ENCODE assay signal across 1 cellular context in genomic region chr19:344625-345319, GRCh38.
TF ChIP-seq lines count a peak whose summit lies in the region.

TSS of gene MIER2 (minus strand) at chr19:344796. CDS start at chr19:344782, 14 bp downstream.

TF ChIP-seq in K562, 482 proteins besides CTCF, POLR2A, EP300 and RAD21 (continued from another document and continues in another):
- TF ChIP-seq MGA (IDR thresholded peaks at IDR 0.05): peak; percentile 95
- no peak for TF ChIP-seq ZNF143 (CRISPR knock-in tag; IDR thresholded peaks at IDR 0.05)
- no peak for TF ChIP-seq HNRNPH1 (optimal IDR thresholded peaks at IDR 0.05; ENCODE audit: low read depth, low read length)
- no peak for TF ChIP-seq SMARCB1 (IDR thresholded peaks at IDR 0.05; ENCODE audit: insufficient read length, low read depth)
- TF ChIP-seq CCNT2 (IDR thresholded peaks at IDR 0.05; ENCODE audit: borderline replicate concordance, extremely low read depth, insufficient read length, low read depth, low read length): no peak
- TF ChIP-seq SLC30A9 (CRISPR knock-in tag; IDR thresholded peaks at IDR 0.05): no peak
- TF ChIP-seq TBP (optimal IDR thresholded peaks at IDR 0.05; ENCODE audit: low read depth, low read length): peak; percentile 60
- TF ChIP-seq EWSR1 (IDR thresholded peaks at IDR 0.05; ENCODE audit: borderline replicate concordance, low read depth, partially characterized antibody): no peak
- no peak for TF ChIP-seq RFX7 (CRISPR knock-in tag; IDR thresholded peaks at IDR 0.05)
- TF ChIP-seq ZEB2 (IDR thresholded peaks at IDR 0.05): no peak
- no peak for TF ChIP-seq HINFP (tag; conservative IDR thresholded peaks at IDR 0.05; ENCODE audit: low read depth)
- no peak for TF ChIP-seq CEBPG (CRISPR knock-in tag; IDR thresholded peaks at IDR 0.05)
- no peak for TF ChIP-seq CEBPG (tag; conservative IDR thresholded peaks at IDR 0.05 in 1 of 2, IDR thresholded peaks at IDR 0.05 in 1 of 2)
- no peak for TF ChIP-seq NFE2L1 (tag; IDR thresholded peaks at IDR 0.05; ENCODE audit: borderline replicate concordance, low read depth)
- TF ChIP-seq CTCFL (IDR thresholded peaks at IDR 0.05; ENCODE audit: borderline replicate concordance, insufficient read depth, low read depth, low read length, poor library complexity, severe bottlenecking): no peak
- TF ChIP-seq POLR2G (IDR thresholded peaks at IDR 0.05; ENCODE audit: low read depth, low read length): peak; percentile 80
- TF ChIP-seq SREBF1 (IDR thresholded peaks at IDR 0.05; ENCODE audit: borderline replicate concordance, low read depth, low read length): no peak
- no peak for TF ChIP-seq CBX1 (IDR thresholded peaks at IDR 0.05; ENCODE audit: low read depth)
- no peak for TF ChIP-seq KDM2B (CRISPR knock-in tag; IDR thresholded peaks at IDR 0.05)
- no peak for TF ChIP-seq ZNF174 (CRISPR knock-in tag; IDR thresholded peaks at IDR 0.05)
- no peak for TF ChIP-seq HDAC3 (IDR thresholded peaks at IDR 0.05; ENCODE audit: borderline replicate concordance, partially characterized antibody)
- no peak for TF ChIP-seq REST (CRISPR knock-in tag; IDR thresholded peaks at IDR 0.05; ENCODE audit: low read depth)
- TF ChIP-seq KHSRP (IDR thresholded peaks at IDR 0.05): no peak
- no peak for TF ChIP-seq CBX2 (IDR thresholded peaks at IDR 0.05; ENCODE audit: insufficient read depth, low read length, poor library complexity, severe bottlenecking)
- TF ChIP-seq SP1 (CRISPR knock-in tag; IDR thresholded peaks at IDR 0.05): peak; percentile 63; the same call in 1 of the 2 replicates
- peak; percentile 63; the same call in 1 of the 2 replicates for TF ChIP-seq POLR2AphosphoS5 (IDR thresholded peaks at IDR 0.05; ENCODE audit: control insufficient read depth, insufficient read depth, low read depth, low read length)
- TF ChIP-seq CBFA2T3 (IDR thresholded peaks at IDR 0.05): no peak
- no peak for TF ChIP-seq ZC3H4 (CRISPR knock-in tag; IDR thresholded peaks at IDR 0.05; ENCODE audit: borderline replicate concordance)
- TF ChIP-seq KLF6 (CRISPR knock-in tag; IDR thresholded peaks at IDR 0.05; ENCODE audit: borderline replicate concordance): no peak
- TF ChIP-seq RHOXF2B (CRISPR knock-in tag; conservative IDR thresholded peaks at IDR 0.05): no peak
- TF ChIP-seq ZNF175 (CRISPR knock-in tag; IDR thresholded peaks at IDR 0.05; ENCODE audit: low read depth): no peak; the same call in 1 of the 2 replicates
- TF ChIP-seq ZNF444 (CRISPR knock-in tag; IDR thresholded peaks at IDR 0.05): no peak
- 0 out of 2 replicates have a peak, but pooled peaks have one; percentile 9 for TF ChIP-seq TCF3 (CRISPR knock-in tag; IDR thresholded peaks at IDR 0.05)
- TF ChIP-seq NCOA1 (IDR thresholded peaks at IDR 0.05; ENCODE audit: low read depth): no peak
- TF ChIP-seq TFAP4 (CRISPR knock-in tag; IDR thresholded peaks at IDR 0.05; ENCODE audit: borderline replicate concordance): peak; percentile 55; the same call in 1 of the 2 replicates
- TF ChIP-seq SIX5 (IDR thresholded peaks at IDR 0.05; ENCODE audit: borderline replicate concordance in 1 of 2, insufficient read depth in 1 of 2, low read depth in 1 of 2, low read length in 2 of 2): no peak
- peak in 1 of 2 experiments; percentile 17; a peak in 1 of 4 replicates for TF ChIP-seq ZMIZ1 (IDR thresholded peaks at IDR 0.05; ENCODE audit: low read depth in 2 of 2, low read length in 2 of 2)
- TF ChIP-seq PTRF (tag; IDR thresholded peaks at IDR 0.05): no peak
- peak; percentile 70 for TF ChIP-seq SUPT5H (IDR thresholded peaks at IDR 0.05)
